In the genomic region with DNA sequence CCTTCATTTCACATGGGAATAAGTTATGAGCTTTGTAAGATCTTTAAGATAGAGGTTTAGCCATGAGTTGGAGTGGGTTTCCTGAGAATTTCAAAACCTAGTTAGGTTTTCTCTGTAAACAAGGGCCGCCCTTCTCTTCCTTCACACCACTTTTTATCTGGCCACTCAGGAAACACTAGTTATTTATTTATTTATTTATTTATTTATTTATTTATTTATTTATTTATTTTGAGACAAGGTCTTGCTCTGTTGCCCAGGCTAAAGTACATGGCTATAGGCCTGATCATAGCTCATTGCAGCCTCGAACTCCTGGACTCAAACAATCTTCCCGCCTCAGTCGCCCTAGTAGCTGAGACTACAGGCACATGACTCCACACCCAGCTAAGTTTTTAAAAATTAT, we compare ENCODE assay signal across 22 cellular contexts.
"Had no signal": no experiment of that assay in that cellular context is flagged by ENCODE, and none has a peak within 500 bp of the region (broad histone marks: within the 10 kb centered on the region; RNA-seq: fewer than 3 reads in every experiment).

No MANE protein-coding gene starts in this region.

- H3K9me3 Mint-ChIP-seq: memory B cell, naive B cell, nephron, type B pancreatic cell had no signal

- H3K36me3 ChIP-seq: esophagus squamous epithelium, gastroesophageal sphincter, left ventricle myocardium inferior, lower lobe of right lung, right atrium auricular region, thyroid gland had no signal

- H3K27me3 ChIP-seq: esophagus squamous epithelium, gastroesophageal sphincter, right atrium auricular region, stomach, thyroid gland had no signal

- H3K9me3 ChIP-seq: esophagus squamous epithelium, gastroesophageal sphincter, left ventricle myocardium inferior, lower lobe of right lung, right atrium auricular region, stomach, thyroid gland had no signal

- H3K27ac ChIP-seq: epithelial cell of prostate, left ventricle myocardium inferior, lower lobe of right lung, right atrium auricular region, thyroid gland had no signal

- H3K4me1 ChIP-seq: lower lobe of right lung, right atrium auricular region, thyroid gland had no signal

- DNase-seq: effector memory CD4-positive, alpha-beta T cell; esophagus squamous epithelium; foreskin fibroblast; glutamatergic neuron; left ventricle myocardium inferior; lower lobe of right lung; naive B cell; posterior cingulate gyrus; small intestine; stimulated activated CD4-positive, alpha-beta T cell treated with anti-CD3 and anti-CD28 coated beads, Interleukin-12 subunit alpha, Interleukin-12 subunit beta, amount 100 ng/mL, for 4 hours; stimulated activated naive CD4-positive, alpha-beta T cell; stomach; thyroid gland had no signal

- H3K4me3 ChIP-seq: esophagus squamous epithelium, gastroesophageal sphincter, left ventricle myocardium inferior, lower lobe of right lung, right atrium auricular region, stomach, thyroid gland had no signal

- H3K4me3 Mint-ChIP-seq: memory B cell, naive B cell, nephron had no signal

- ATAC-seq: gastroesophageal sphincter, lower lobe of right lung had no signal

- H3K4me1 Mint-ChIP-seq: memory B cell had no signal

- H3K27me3 Mint-ChIP-seq: naive B cell, type B pancreatic cell had no signal

- H3K27ac Mint-ChIP-seq: memory B cell had no signal

- FAIRE-seq: endometrium, keratinocyte, small intestine, urothelium cell line had no signal
